14 cellular contexts compared by ENCODE assay signal in the genomic region with DNA sequence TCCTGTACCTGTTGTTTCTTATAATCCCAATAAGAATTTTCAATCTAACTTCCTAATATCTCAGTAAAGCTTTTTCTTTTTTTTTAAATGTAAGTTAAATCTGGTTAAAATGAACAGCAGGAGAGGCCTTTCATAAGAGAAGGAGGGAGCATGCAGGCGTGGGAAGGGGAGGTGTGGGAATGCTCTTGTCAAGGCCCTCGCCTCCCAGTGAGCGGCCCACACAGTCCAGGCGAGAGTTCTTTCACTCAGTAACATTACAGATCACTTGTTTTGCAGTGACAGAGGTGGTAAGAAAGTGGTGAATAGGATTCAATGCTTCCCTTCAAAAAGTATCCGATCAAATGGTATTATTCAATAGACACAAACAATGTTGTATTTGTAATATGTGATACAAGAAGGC.
"Had no signal": no experiment of that assay in that cellular context is flagged by ENCODE, and none has a peak within 500 bp of the region (broad histone marks: within the 10 kb centered on the region; RNA-seq: fewer than 3 reads in every experiment).

No MANE protein-coding gene starts in this region.

- DNase-seq: cortex of kidney; effector memory CD4-positive, alpha-beta T cell; immature natural killer cell; mammary epithelial cell; natural killer cell; occipital lobe; pancreas; retina; sigmoid colon; stimulated activated CD4-positive, alpha-beta T cell treated with anti-CD3 and anti-CD28 coated beads, Interleukin-2, amount 100 ng/mL, for 24 hours; stimulated activated CD4-positive, alpha-beta T cell treated with anti-CD3 and anti-CD28 coated beads, Interleukin-4, amount 100 ng/mL, for 4 hours; stimulated activated naive CD4-positive, alpha-beta T cell had no signal

- H3K27me3 ChIP-seq: pancreas, sigmoid colon had no signal

- H3K4me1 ChIP-seq: pancreas, prostate gland, sigmoid colon had no signal

- H3K4me3 ChIP-seq: pancreas, prostate gland, sigmoid colon, skin epidermis had no signal

- H3K9me3 ChIP-seq: pancreas, prostate gland, sigmoid colon had no signal

- H3K27ac ChIP-seq: pancreas, prostate gland, sigmoid colon had no signal

- H3K36me3 ChIP-seq: pancreas, prostate gland, sigmoid colon had no signal
